21 cellular contexts compared by ENCODE assay signal in genomic region chr10:123863189-123863580, GRCh38. TPM values are rescaled to one million over a fixed set of nuclear protein-coding genes. Genes with fewer than 3 reads are reported as not detected.
DNase-seq lines count a peak whose midpoint lies in the region; ATAC-seq and TF ChIP-seq lines count a peak whose summit lies in the region.
"Had no signal": no experiment of that assay in that cellular context is flagged by ENCODE, and none has a peak within 500 bp of the region (broad histone marks: within the 10 kb centered on the region; RNA-seq: fewer than 3 reads in every experiment).

No MANE protein-coding gene starts in this region.

- ATAC-seq in GM19351 (IDR thresholded peaks at IDR 0.05; ENCODE audit: unreplicated experiment), result no peak

- H3K27me3 ChIP-seq in layer of hippocampus (ENCODE audit: control insufficient read depth, insufficient read depth, low read length) (no peaks in the 10 kb centered on the region), sigmoid colon (no peaks in the 10 kb centered on the region), transverse colon (no peaks in the 10 kb centered on the region), tibial nerve (no peaks in the 10 kb centered on the region)

- no peaks in the 10 kb centered on the region for H3K36me3 Mint-ChIP-seq in activated CD4-positive, alpha-beta memory T cell treated with anti-CD3 and anti-CD28 coated beads for 36 hours
- H3K36me3 Mint-ChIP-seq: CD8-positive, alpha-beta memory T cell had no signal

- DNase-seq in sigmoid colon (no peak), transverse colon (no peak), tibial nerve (ENCODE audit: low spot score in 2 of 2) (no peak)
- DNase-seq in activated CD4-positive, alpha-beta memory T cell treated with anti-CD3 and anti-CD28 coated beads for 36 hours, result no peak
- DNase-seq: Calu3; CD8-positive, alpha-beta memory T cell; DMS153; NCI-H1105; NCI-H146; NCI-H2029; NCI-H226; NCI-H510A treated with DMSO at 0.1 percent for 48 hours; NCI-H748 treated with DMSO at 0.1 percent for 48 hours; PC-9 had no signal

- intact Hi-C loops in sigmoid colon (cut with DNase I) (loop anchor here (10.0 kb wide), 1 partner anchor 88 kb away; no protein-coding TSS in a partner anchor), transverse colon (cut with DNase I; ENCODE audit: low total_unique reads) (no loop called here)
- intact Hi-C loops in activated CD4-positive, alpha-beta memory T cell treated with anti-CD3 and anti-CD28 coated beads for 36 hours (cut with micrococcal nuclease), result no loop called here

- no peak for TF ChIP-seq EP300 in sigmoid colon (IDR thresholded peaks at IDR 0.05)
- no peak for TF ChIP-seq EP300 in transverse colon (IDR thresholded peaks at IDR 0.05; ENCODE audit: low read depth)
- no peak for TF ChIP-seq EP300 in tibial nerve (IDR thresholded peaks at IDR 0.05)

- no peaks in the 10 kb centered on the region for H3K36me3 ChIP-seq in sigmoid colon
- H3K36me3 ChIP-seq in transverse colon, result no peaks in the 10 kb centered on the region
- peaks cover 0 to 9% (median 0%) of the 10 kb centered on the region in 3 donors for H3K36me3 ChIP-seq in tibial nerve

- POLR2A ChIA-PET in activated CD4-positive, alpha-beta memory T cell treated with anti-CD3 and anti-CD28 coated beads for 36 hours (lab: Charles Lee), result no interaction called here

- H3K27ac ChIP-seq in cingulate gyrus (ENCODE audit: low read depth, low read length), result peak overlapping the region; percentile 50
- H3K27ac ChIP-seq in layer of hippocampus (ENCODE audit: low read depth, low read length), result peak overlapping the region; percentile 60
- H3K27ac ChIP-seq in sigmoid colon, result peak overlapping the region; percentile 91 to 97 (median 97)
- peak overlapping the region; percentile 72 to 87 (median 84) for H3K27ac ChIP-seq in transverse colon
- no peak overlapping the region for H3K27ac ChIP-seq in tibial nerve
- H3K27ac ChIP-seq: C4-2B, PC-9, RWPE1 had no signal

- in situ Hi-C loops in transverse colon (cut with MboI; ENCODE audit: low pct_ligation_motif_present in 1 of 4, low pct_unique_long_range_greater_than_20kb in 1 of 4, low sequenced_read_pairs in 3 of 4), result no loop called here

- H3K4me3 Mint-ChIP-seq in activated CD4-positive, alpha-beta memory T cell treated with anti-CD3 and anti-CD28 coated beads for 36 hours, result no peak overlapping the region
- H3K4me3 Mint-ChIP-seq: CD8-positive, alpha-beta memory T cell; IgD-negative memory B cell had no signal

- no peak overlapping the region for H3K27ac Mint-ChIP-seq in activated CD4-positive, alpha-beta memory T cell treated with anti-CD3 and anti-CD28 coated beads for 36 hours
- H3K27ac Mint-ChIP-seq: CD8-positive, alpha-beta memory T cell; IgD-negative memory B cell had no signal

- TF ChIP-seq POLR2A in sigmoid colon (IDR thresholded peaks at IDR 0.05) (no peak), transverse colon (IDR thresholded peaks at IDR 0.05) (no peak), tibial nerve (IDR thresholded peaks at IDR 0.05) (no peak)

- H3K9me3 Mint-ChIP-seq in activated CD4-positive, alpha-beta memory T cell treated with anti-CD3 and anti-CD28 coated beads for 36 hours, result no peaks in the 10 kb centered on the region
- H3K9me3 Mint-ChIP-seq: IgD-negative memory B cell had no signal

- no peak for TF ChIP-seq CTCF in sigmoid colon (IDR thresholded peaks at IDR 0.05)
- no peak for TF ChIP-seq CTCF in transverse colon (IDR thresholded peaks at IDR 0.05)
- TF ChIP-seq CTCF in tibial nerve (IDR thresholded peaks at IDR 0.05), result no peak

- H3K9me3 ChIP-seq in sigmoid colon (no peaks in the 10 kb centered on the region), transverse colon (no peaks in the 10 kb centered on the region), tibial nerve (no peaks in the 10 kb centered on the region)

- CTCF ChIA-PET in activated CD4-positive, alpha-beta memory T cell treated with anti-CD3 and anti-CD28 coated beads for 36 hours (lab: Charles Lee), result no interaction called here

- H3K4me1 Mint-ChIP-seq in activated CD4-positive, alpha-beta memory T cell treated with anti-CD3 and anti-CD28 coated beads for 36 hours (ENCODE audit: low read depth), result no peaks in the 10 kb centered on the region
- H3K4me1 Mint-ChIP-seq: CD8-positive, alpha-beta memory T cell; IgD-negative memory B cell had no signal

- peaks cover 2% of the 10 kb centered on the region for H3K27me3 Mint-ChIP-seq in activated CD4-positive, alpha-beta memory T cell treated with anti-CD3 and anti-CD28 coated beads for 36 hours

- no peak overlapping the region for H3K4me3 ChIP-seq in sigmoid colon
- no peak overlapping the region for H3K4me3 ChIP-seq in transverse colon
- no peak overlapping the region for H3K4me3 ChIP-seq in tibial nerve
- H3K4me3 ChIP-seq: PC-9 had no signal

- peaks cover 0 to 96% (median 90%) of the 10 kb centered on the region in 4 donors for H3K4me1 ChIP-seq in sigmoid colon
- peaks cover 0 to 16% (median 11%) of the 10 kb centered on the region in 4 donors for H3K4me1 ChIP-seq in transverse colon
- peaks cover 0 to 21% (median 0%) of the 10 kb centered on the region in 4 donors for H3K4me1 ChIP-seq in tibial nerve

- 80 to 90% methylated on average over 8 of the region's 8 CpGs for WGBS in sigmoid colon, 2 donors
- WGBS in transverse colon (ENCODE audit: low coverage in 1 of 2), 2 donors, result 82% methylated on average over 8 of the region's 8 CpGs; no CpG with 5 or more reads in 1 of the 2 donors
- 66 to 69% methylated on average over 8 of the region's 8 CpGs for WGBS in tibial nerve, 2 donors

RNA-seq across cellular contexts. Expression of gene CPXM2, which starts 28.4 kb away (rescaled TPM):
- 100 to 1,000 TPM in 2 of 4 donors, 10 to 100 TPM in 2; 48.5 to 153 (median 106) TPM for total RNA-seq in sigmoid colon
- polyA plus RNA-seq in sigmoid colon, result 1 to 10 TPM in 2 of 3 donors, under 1 TPM in 1; 0.69 to 6.7 (median 1.2) TPM
- total RNA-seq in transverse colon, result 10 to 100 TPM in 3 of 4 donors, 1 to 10 TPM in 1; 7.8 to 19.1 (median 13.0) TPM
- total RNA-seq in tibial nerve, result 10 to 100 TPM; 26.8 to 74.3 (median 37.8) TPM
- total RNA-seq in activated CD4-positive, alpha-beta memory T cell treated with anti-CD3 and anti-CD28 coated beads for 36 hours, result not detected
- total RNA-seq: Calu3; CD8-positive, alpha-beta memory T cell; G401; PC-9 had no signal
- polyA plus RNA-seq: CD8-positive, alpha-beta memory T cell; IgD-negative memory B cell had no signal

Comparison
In these comparisons a context has a peak if more than half of its experiments do, and no peak if none do; other contexts are left out.
1. H3K27ac ChIP-seq: peak in cingulate gyrus (single experiment), layer of hippocampus (single experiment), sigmoid colon (4 of 4) and transverse colon (4 of 4); none in tibial nerve (0 of 4).
2. RNA of gene CPXM2, which starts 28.4 kb away (total RNA-seq): 48.5 to 153 TPM in sigmoid colon, 26.8 to 74.3 TPM in tibial nerve and 7.8 to 19.1 TPM in transverse colon; not detected in activated CD4-positive, alpha-beta memory T cell treated with anti-CD3 and anti-CD28 coated beads for 36 hours; every median in the first group is over 4 times any median in the second.